In genomic region chr18:47075098-47075883, GRCh38 we compare ENCODE assay signal across 17 cellular contexts. TPM values are rescaled to one million over a fixed set of nuclear protein-coding genes. Genes with fewer than 3 reads are reported as not detected.
DNase-seq lines count a peak whose midpoint lies in the region; ATAC-seq, FAIRE-seq and TF ChIP-seq lines count a peak whose summit lies in the region.
"Had no signal": no experiment of that assay in that cellular context is flagged by ENCODE, and none has a peak within 500 bp of the region (broad histone marks: within the 10 kb centered on the region; RNA-seq: fewer than 3 reads in every experiment).

No MANE protein-coding gene starts in this region.

- H3K9me3 ChIP-seq in K562 (replicated peaks; ENCODE audit: control insufficient read depth, insufficient read depth, low read depth, low read length) (no peaks in the 10 kb centered on the region), mesenchymal stem cell (ENCODE audit: control insufficient read depth, low read length) (no peaks in the 10 kb centered on the region)

- H4K20me1 ChIP-seq in K562 (replicated peaks; ENCODE audit: control insufficient read depth, insufficient read depth, low read length) = no peaks in the 10 kb centered on the region

- no peaks in the 10 kb centered on the region for H3K9me1 ChIP-seq in K562 (ENCODE audit: control insufficient read depth, insufficient read depth, low read length)

- no peaks in the 10 kb centered on the region for H3K79me1 ChIP-seq in mesenchymal stem cell (replicated peaks; ENCODE audit: low read length, poor library complexity, severe bottlenecking)

- no peak overlapping the region for H2BK12ac ChIP-seq in mesenchymal stem cell (ENCODE audit: low read length in 2 of 2)

- in situ Hi-C loops in K562 (cut with MboI) = no loop called here

- peak overlapping the region in 1 of 2 experiments; percentile 30 for H3K18ac ChIP-seq in mesenchymal stem cell (ENCODE audit: low read depth in 1 of 2, low read length in 2 of 2)

- no peak for TF ChIP-seq CTCF in K562 (IDR thresholded peaks at IDR 0.05 in 2 of 3, conservative IDR thresholded peaks at IDR 0.05 in 1 of 3; ENCODE audit: insufficient read depth in 2 of 3, low read depth in 1 of 3, low read length in 3 of 3)

- FAIRE-seq in K562 (lab: Jason Lieb, UNC) = no peak
- FAIRE-seq: GM12891 had no signal

- no peak overlapping the region for H2BK120ac ChIP-seq in mesenchymal stem cell (ENCODE audit: low read depth, low read length)

- H3K4me2 ChIP-seq in K562 (ENCODE audit: insufficient read depth, low read length) (no peak overlapping the region), mesenchymal stem cell (ENCODE audit: low read length, poor library complexity, severe bottlenecking) (no peak overlapping the region)

- H3K4me1 ChIP-seq in K562 (replicated peaks in 1 of 2; ENCODE audit: control insufficient read depth in 2 of 2, insufficient read depth in 2 of 2, low read length in 2 of 2) (no peaks in the 10 kb centered on the region), mesenchymal stem cell (ENCODE audit: control insufficient read depth, insufficient read depth, low read depth, low read length) (peaks cover 4% of the 10 kb centered on the region)

- TF ChIP-seq EP300 in K562 (IDR thresholded peaks at IDR 0.05; ENCODE audit: low read length) = no peak

- H3K36me3 ChIP-seq in K562 (ENCODE audit: control insufficient read depth, insufficient read depth, low read length) (no peaks in the 10 kb centered on the region), mesenchymal stem cell (ENCODE audit: control insufficient read depth in 1 of 2, insufficient read depth in 2 of 2, low read depth in 1 of 2, low read length in 2 of 2) (peaks cover 0 to 8% of the 10 kb centered on the region in 2 experiments)

- no peak overlapping the region for H3K9ac ChIP-seq in K562 (ENCODE audit: insufficient read depth in 1 of 2, low read depth in 2 of 2, low read length in 2 of 2)
- H3K9ac ChIP-seq in mesenchymal stem cell (ENCODE audit: low read length) = no peak overlapping the region

- peak overlapping the region; percentile 47 for H4K91ac ChIP-seq in mesenchymal stem cell (ENCODE audit: low read length)

- POLR2A ChIA-PET in K562 (lab: Yijun Ruan, JAX) = interaction anchor here (1.3 kb wide), 1 partner anchor 12 kb away, joined by 3 read pairs; no protein-coding TSS in a partner anchor

- H2AK5ac ChIP-seq in mesenchymal stem cell (ENCODE audit: low read length, severe bottlenecking) = no peak overlapping the region

- no peak for ATAC-seq in K562
- no peak for ATAC-seq in HG03442 (IDR thresholded peaks at IDR 0.05; ENCODE audit: unreplicated experiment)
- ATAC-seq in GM18870 (IDR thresholded peaks at IDR 0.05; ENCODE audit: unreplicated experiment) = no peak
- ATAC-seq: CD8-positive, alpha-beta T cell had no signal

- DNase-seq in Daoy (ENCODE audit: low read depth) (peak; percentile 65), LoVo (ENCODE audit: low spot score) (peak; percentile 55), K562 (ENCODE audit: extremely low read depth in 1 of 4, low spot score in 3 of 4) (peak in 1 of 4 experiments; percentile 5), mesenchymal stem cell (peak; percentile 16), NCI-H1048 (lab: John Stamatoyannopoulos, UW) (no peak), OCI-M2 (lab: John Stamatoyannopoulos, UW; ENCODE audit: unreplicated experiment) (no peak)
- DNase-seq: activated CD4-positive, alpha-beta T cell treated with anti-CD3 and anti-CD28 coated beads for 1 hour; activated effector memory CD4-positive, alpha-beta T cell treated with anti-CD3 and anti-CD28 coated beads, Interleukin-2, amount 50 U/mL, for 16 hours; CD8-positive, alpha-beta T cell; cortex of kidney; NCI-H2081 had no signal

- H3K23ac ChIP-seq in mesenchymal stem cell (ENCODE audit: low read length in 2 of 2) = no peak overlapping the region

- H3K4me3 ChIP-seq in K562 = no peak overlapping the region
- H3K4me3 ChIP-seq in mesenchymal stem cell (ENCODE audit: insufficient read depth in 1 of 2, low read depth in 1 of 2, low read length in 2 of 2) = no peak overlapping the region

- TF ChIP-seq POLR2A in K562 (conservative IDR thresholded peaks at IDR 0.05) = no peak

- H3K27ac ChIP-seq in K562 (ENCODE audit: extremely low read depth, low read depth, low read length) = no peak overlapping the region
- no peak overlapping the region for H3K27ac ChIP-seq in mesenchymal stem cell (ENCODE audit: low read length, poor library complexity, severe bottlenecking)

- TF ChIP-seq RAD21 in K562 (CRISPR knock-in tag; conservative IDR thresholded peaks at IDR 0.05 in 1 of 2, IDR thresholded peaks at IDR 0.05 in 1 of 2) = no peak

- peak overlapping the region; percentile 76 for H4K8ac ChIP-seq in mesenchymal stem cell (ENCODE audit: low read length)

- no peaks in the 10 kb centered on the region for H3K79me2 ChIP-seq in K562 (ENCODE audit: control insufficient read depth, insufficient read depth, low read length)

- BruUV-seq in K562 (replicated peaks; lab: Mats Ljungman, UMichigan) = no TSS peak

- whole genome bisulfite sequencing in K562 (ENCODE audit: insufficient coverage, low coverage, missing lambda C conversion rate) = 1% methylated on average over 9 of the region's 13 CpGs
- 32% methylated on average over 8 of the region's 13 CpGs for WGBS in mesenchymal stem cell

- no peak overlapping the region for H2AFZ ChIP-seq in K562 (ENCODE audit: low read depth, low read length)
- no peak overlapping the region for H2AFZ ChIP-seq in mesenchymal stem cell (ENCODE audit: low read depth, low read length)

- CTCF ChIA-PET in K562 (lab: Yijun Ruan, JAX; ENCODE audit: low intra/inter-chr PET ratio) = no interaction called here

- H2BK15ac ChIP-seq in mesenchymal stem cell (ENCODE audit: low read depth, poor library complexity, severe bottlenecking) = no peak overlapping the region

- intact Hi-C loops in K562 (cut with micrococcal nuclease) = no loop called here

- no peak overlapping the region for H3K4ac ChIP-seq in mesenchymal stem cell (ENCODE audit: low read depth in 1 of 2, low read length in 2 of 2)

- no peak overlapping the region for H2BK5ac ChIP-seq in mesenchymal stem cell (ENCODE audit: low read depth, low read length, poor library complexity, severe bottlenecking)

- H3K14ac ChIP-seq in mesenchymal stem cell (ENCODE audit: low read length in 2 of 2) = peak overlapping the region in 1 of 2 experiments; percentile 68

- H3K27me3 ChIP-seq in K562 (ENCODE audit: control insufficient read depth in 2 of 2, insufficient read depth in 2 of 2, low read length in 2 of 2) (peaks cover 0 to 7% of the 10 kb centered on the region in 2 experiments; a peak in 2 of 5 replicates), mesenchymal stem cell (ENCODE audit: control insufficient read depth in 1 of 2, insufficient read depth in 1 of 2, low read length in 2 of 2) (no peaks in the 10 kb centered on the region)

TF ChIP-seq in K562, 482 proteins besides CTCF, POLR2A, EP300 and RAD21 (continues in another document):
- TF ChIP-seq FIP1L1 (IDR thresholded peaks at IDR 0.05; ENCODE audit: low read depth, low read length, poor library complexity, severe bottlenecking) (no peak), ZNF395 (CRISPR knock-in tag; IDR thresholded peaks at IDR 0.05) (no peak)

RNA-seq across cellular contexts. Expression of gene ELOA2, which starts 39.9 kb away (rescaled TPM):
- not detected in 2 replicates for total RNA-seq in Daoy (2014; rRNA removed; shearing (Covaris generic))
- not detected in 2 replicates for total RNA-seq in K562 (2011; cell fraction: chromatin; rRNA removed; ENCODE audit: low replicate concordance)
- total RNA-seq in K562 (2011; cell fraction: nucleolus; rRNA removed) = not detected in 2 replicates
- not detected in 2 replicates for total RNA-seq in K562 (2011; cell fraction: nucleoplasm; rRNA removed)
- total RNA-seq in K562 (2014; rRNA removed) (not detected in 2 replicates), K562 (2014; rRNA removed; fragmentation: Illumina TruSeq; extraction: Trizol) (not detected in 2 replicates), K562 (2015; rRNA removed; fragmentation: Illumina TruSeq; extraction: Trizol) (not detected in 2 replicates), K562 (2021) (not detected in 2 replicates)
- polyA plus RNA-seq in K562 (2011; rRNA removed) (not detected in 2 replicates), K562 (2014; fragmentation: Illumina TruSeq; extraction: Trizol) (not detected in 2 replicates), K562 (2014; fragmentation: Nextera tagmentation; extraction: Ambion mirVana) (not detected), K562 (2014; rRNA removed) (not detected in 2 replicates)
- not detected in 2 replicates for polyA plus RNA-seq in K562 (2011; cell fraction: cytosol; rRNA removed)
- not detected in 2 replicates for polyA plus RNA-seq in K562 (2011; cell fraction: nucleus; rRNA removed)
- polyA plus RNA-seq in K562 (2012) = not detected in 2 replicates
- not detected in 2 replicates for polyA minus RNA-seq in K562 (2011; rRNA and poly(A)+ RNA removed)
- not detected in 2 replicates for polyA minus RNA-seq in K562 (2011; cell fraction: cytosol; rRNA and poly(A)+ RNA removed)
- polyA minus RNA-seq in K562 (2011; cell fraction: nucleus; rRNA and poly(A)+ RNA removed) = not detected in 2 replicates
- not detected for polyA plus RNA-seq in mesenchymal stem cell (2013, experiment 1 of 2)
- not detected for polyA plus RNA-seq in mesenchymal stem cell (2013, experiment 2 of 2)
- total RNA-seq: CD8-positive, alpha-beta T cell; glomerular endothelial cell; renal cortical epithelial cell; temporal lobe had no signal

Comparison
In these comparisons a context has a peak if more than half of its experiments do, and no peak if none do; other contexts are left out.
1. DNase-seq: peak in Daoy (single experiment), LoVo (single experiment) and mesenchymal stem cell (single experiment); none in NCI-H1048 (single experiment) and OCI-M2 (single experiment).